ENCODE assay signal across 11 cellular contexts in genomic region chr6:116513224-116513875, GRCh38. TPM values are rescaled to one million over a fixed set of nuclear protein-coding genes. Genes with fewer than 3 reads are reported as not detected.
DNase-seq lines count a peak whose midpoint lies in the region; ATAC-seq and TF ChIP-seq lines count a peak whose summit lies in the region.
"Had no signal": no experiment of that assay in that cellular context is flagged by ENCODE, and none has a peak within 500 bp of the region (broad histone marks: within the 10 kb centered on the region; RNA-seq: fewer than 3 reads in every experiment).

No MANE protein-coding gene starts in this region.

- H3K27ac ChIP-seq in esophagus muscularis mucosa (replicated peaks in 1 of 4), result peak overlapping the region in 3 of 4 donors; percentile 40 to 85 (median 75)
- H3K27ac ChIP-seq in sigmoid colon, result peak overlapping the region in 3 of 4 donors; percentile 82 to 84 (median 83)
- no peak overlapping the region for H3K27ac ChIP-seq in colonic mucosa
- H3K27ac ChIP-seq: C4-2B had no signal

- H3K4me3 ChIP-seq in esophagus muscularis mucosa, result peak overlapping the region; percentile 40 to 62 (median 51)
- H3K4me3 ChIP-seq in sigmoid colon, result peak overlapping the region in 1 of 4 donors; percentile 51
- H3K4me3 ChIP-seq in colonic mucosa, result no peak overlapping the region

- no peak for ATAC-seq in HG03571 (IDR thresholded peaks at IDR 0.05; ENCODE audit: unreplicated experiment)

- 88% methylated on average over 2 of the region's 2 CpGs for WGBS in esophagus muscularis mucosa
- 79 to 86% methylated on average over 2 of the region's 2 CpGs for WGBS in sigmoid colon, 2 donors

- TF ChIP-seq EP300 in esophagus muscularis mucosa (IDR thresholded peaks at IDR 0.05), result no peak
- no peak for TF ChIP-seq EP300 in sigmoid colon (IDR thresholded peaks at IDR 0.05)

- intact Hi-C loops in esophagus muscularis mucosa (cut with DNase I) (no loop called here), sigmoid colon (cut with DNase I) (loop anchor here (5.0 kb wide), 1 partner anchor 236 kb away; the partner anchor contains the start of gene TSPYL1), colonic mucosa (cut with DNase I) (no loop called here)

- peaks cover 0 to 8% (median 0%) of the 10 kb centered on the region in 4 donors for H3K9me3 ChIP-seq in esophagus muscularis mucosa
- no peaks in the 10 kb centered on the region for H3K9me3 ChIP-seq in sigmoid colon
- H3K9me3 ChIP-seq in colonic mucosa, result no peaks in the 10 kb centered on the region

- H3K36me3 ChIP-seq in esophagus muscularis mucosa, result peaks cover 0 to 21% (median 9%) of the 10 kb centered on the region in 4 donors
- peaks cover 0 to 6% (median 0%) of the 10 kb centered on the region in 4 donors for H3K36me3 ChIP-seq in sigmoid colon
- H3K36me3 ChIP-seq in colonic mucosa, result no peaks in the 10 kb centered on the region

- no peak overlapping the region for H3K9ac ChIP-seq in colonic mucosa (ENCODE audit: low read depth in 2 of 2, low read length in 2 of 2)

- DNase-seq in DMS114 treated with DMSO at 0.1 percent for 48 hours (lab: John Stamatoyannopoulos, UW; ENCODE audit: unreplicated experiment) (peak; percentile 42), RPMI8226 (peak; percentile 15), esophagus muscularis mucosa (ENCODE audit: extremely low spot score) (no peak), sigmoid colon (no peak), T1000 (lab: John Stamatoyannopoulos, UW) (no peak), colonic mucosa (no peak), GM03348 (ENCODE audit: low spot score) (no peak)
- DNase-seq: activated CD4-positive, alpha-beta memory T cell treated with anti-CD3 and anti-CD28 coated beads, Interleukin-2, amount 10 ng/mL, durations not matched to agents 7 days and 5 days; NCI-H1436 treated with DMSO at 0.1 percent for 48 hours had no signal

- H3K4me1 ChIP-seq in esophagus muscularis mucosa (peaks cover 0 to 23% (median 17%) of the 10 kb centered on the region in 4 donors), sigmoid colon (peaks cover 0 to 19% (median 7%) of the 10 kb centered on the region in 4 donors), colonic mucosa (no peaks in the 10 kb centered on the region)

- TF ChIP-seq POLR2A in esophagus muscularis mucosa (IDR thresholded peaks at IDR 0.05; ENCODE audit: low read depth), result no peak
- TF ChIP-seq POLR2A in sigmoid colon (IDR thresholded peaks at IDR 0.05), result no peak

- H3K27me3 ChIP-seq in esophagus muscularis mucosa (no peaks in the 10 kb centered on the region), sigmoid colon (no peaks in the 10 kb centered on the region), colonic mucosa (no peaks in the 10 kb centered on the region)

- TF ChIP-seq CTCF in esophagus muscularis mucosa (IDR thresholded peaks at IDR 0.05) (no peak), sigmoid colon (IDR thresholded peaks at IDR 0.05) (no peak), colonic mucosa (IDR thresholded peaks at IDR 0.05) (no peak)

RNA-seq across cellular contexts. Expression of gene CALHM5, which starts 1.9 kb away (rescaled TPM):
- total RNA-seq in esophagus muscularis mucosa (1 to 10 TPM; 2.0 to 4.2 (median 3.3) TPM), sigmoid colon (1 to 10 TPM; 1.5 to 2.5 (median 1.9) TPM), colonic mucosa (under 1 TPM; 0.20 to 0.37 TPM)
- polyA plus RNA-seq in sigmoid colon, result under 1 TPM; 0.23 to 0.60 (median 0.57) TPM
- total RNA-seq: activated CD4-positive, alpha-beta memory T cell treated with anti-CD3 and anti-CD28 coated beads, Interleukin-2, amount 10 ng/mL, durations not matched to agents 7 days and 5 days had no signal

RNA-seq across cellular contexts. Expression of gene TRAPPC3L, which starts 32.1 kb away (rescaled TPM):
- total RNA-seq in esophagus muscularis mucosa (under 1 TPM in 1 of 4 donors, not detected in 3; 0.42 TPM), sigmoid colon (not detected), colonic mucosa (not detected)
- not detected for polyA plus RNA-seq in sigmoid colon
- total RNA-seq: activated CD4-positive, alpha-beta memory T cell treated with anti-CD3 and anti-CD28 coated beads, Interleukin-2, amount 10 ng/mL, durations not matched to agents 7 days and 5 days had no signal

RNA-seq across cellular contexts. Expression of gene CALHM4, which starts 40.2 kb away (rescaled TPM):
- total RNA-seq in esophagus muscularis mucosa (not detected), sigmoid colon (not detected), colonic mucosa (not detected)
- not detected for polyA plus RNA-seq in sigmoid colon
- total RNA-seq: activated CD4-positive, alpha-beta memory T cell treated with anti-CD3 and anti-CD28 coated beads, Interleukin-2, amount 10 ng/mL, durations not matched to agents 7 days and 5 days had no signal

RNA-seq across cellular contexts. Expression of gene CALHM6, which starts 52.2 kb away (rescaled TPM):
- 1 to 10 TPM in 2 of 4 donors, not detected in 2; 1.2 to 3.0 TPM for total RNA-seq in esophagus muscularis mucosa
- total RNA-seq in sigmoid colon, result 1 to 10 TPM; 1.3 to 8.6 (median 6.4) TPM
- polyA plus RNA-seq in sigmoid colon, result 10 to 100 TPM in 2 of 3 donors, 1 to 10 TPM in 1; 9.6 to 32.0 (median 20.1) TPM
- 1 to 10 TPM; 1.5 to 6.2 TPM for total RNA-seq in colonic mucosa

RNA-seq across cellular contexts. Expression of gene RWDD1, which starts 58.0 kb away (rescaled TPM):
- total RNA-seq in esophagus muscularis mucosa, result 10 to 100 TPM; 44.1 to 76.4 (median 53.3) TPM
- 100 to 1,000 TPM in 1 of 4 donors, 10 to 100 TPM in 3; 75.0 to 119 (median 89.1) TPM for total RNA-seq in sigmoid colon
- 10 to 100 TPM; 29.5 to 73.3 (median 52.7) TPM for polyA plus RNA-seq in sigmoid colon
- total RNA-seq in colonic mucosa, result 10 to 100 TPM; 27.4 to 30.8 TPM

Comparison
In these comparisons a context has a peak if more than half of its experiments do, and no peak if none do; other contexts are left out.
1. DNase-seq: peak in DMS114 treated with DMSO at 0.1 percent for 48 hours (single experiment) and RPMI8226 (single experiment); none in esophagus muscularis mucosa (single experiment), sigmoid colon (single experiment), T1000 (single experiment), colonic mucosa (single experiment) and GM03348 (single experiment).